Comparison of ENCODE assay signal across 8 cellular contexts in genomic region chr18:9914334-9914583, GRCh38. TPM values are rescaled to one million over a fixed set of nuclear protein-coding genes. Genes with fewer than 3 reads are reported as not detected.
DNase-seq lines count a peak whose midpoint lies in the region; ATAC-seq, FAIRE-seq and TF ChIP-seq lines count a peak whose summit lies in the region.

No MANE protein-coding gene starts in this region.

- no peak for ATAC-seq in HG03378 (IDR thresholded peaks at IDR 0.05; ENCODE audit: unreplicated experiment)

- H3K79me2 ChIP-seq in DOHH2 (ENCODE audit: control insufficient read depth, low read length) = peaks cover 54% of the 10 kb centered on the region

- H3K27ac ChIP-seq in DOHH2 (ENCODE audit: low read depth, low read length) = peak overlapping the region; percentile 74
- peak overlapping the region; percentile 99 for H3K27ac ChIP-seq in subcutaneous abdominal adipose tissue (ENCODE audit: low read depth, low read length)

- no peaks in the 10 kb centered on the region for H3F3A ChIP-seq in DOHH2 (ENCODE audit: control insufficient read depth, insufficient read depth)

- peaks cover 5% of the 10 kb centered on the region for H3K9me3 ChIP-seq in DOHH2 (ENCODE audit: control insufficient read depth, insufficient read depth, low read length)
- H3K9me3 ChIP-seq in iPS-15b (ENCODE audit: control insufficient read depth, insufficient read depth, low read length) = no peaks in the 10 kb centered on the region
- H3K9me3 ChIP-seq in subcutaneous abdominal adipose tissue (ENCODE audit: control insufficient read depth in 5 of 5, low read length in 5 of 5) = no peaks in the 10 kb centered on the region

- CTCF ChIA-PET in activated CD4-positive, alpha-beta memory T cell treated with anti-CD3 and anti-CD28 coated beads, Interleukin-2, amount 10 ng/mL, durations not matched to agents 7 days and 5 days (lab: Charles Lee) = interaction anchor here (1.2 kb wide), 1 partner anchor 611 kb away, joined by 4 read pairs; no protein-coding TSS in a partner anchor

- peaks cover 43% of the 10 kb centered on the region for H3K4me1 ChIP-seq in DOHH2 (ENCODE audit: control insufficient read depth, low read length)
- peaks cover 26% of the 10 kb centered on the region for H3K4me1 ChIP-seq in iPS-15b (ENCODE audit: control insufficient read depth, insufficient read depth, low read length)
- H3K4me1 ChIP-seq in subcutaneous abdominal adipose tissue (ENCODE audit: control insufficient read depth in 5 of 5, insufficient read depth in 5 of 5, low read length in 5 of 5) = peaks cover 4 to 46% (median 40%) of the 10 kb centered on the region in 5 donors

- no peaks in the 10 kb centered on the region for H3K9me2 ChIP-seq in DOHH2 (replicated peaks; ENCODE audit: control insufficient read depth, low read length)

- H3K27ac Mint-ChIP-seq in activated CD4-positive, alpha-beta memory T cell treated with anti-CD3 and anti-CD28 coated beads, Interleukin-2, amount 10 ng/mL, durations not matched to agents 7 days and 5 days = peak overlapping the region; percentile 87

- TF ChIP-seq POLR2A in GM12891 (IDR thresholded peaks at IDR 0.05; ENCODE audit: low read depth, low read length) = no peak

- TF ChIP-seq CTCF in DOHH2 (IDR thresholded peaks at IDR 0.05; ENCODE audit: low read depth, low read length, poor library complexity, severe bottlenecking) = no peak
- TF ChIP-seq CTCF in HFF-Myc (IDR thresholded peaks at IDR 0.05; ENCODE audit: low read depth, low read length, missing control alignments) = no peak

- peaks cover 36% of the 10 kb centered on the region for H4K20me1 ChIP-seq in DOHH2 (ENCODE audit: control insufficient read depth, insufficient read depth, low read depth, low read length)

- H3K4me3 ChIP-seq in DOHH2 (ENCODE audit: low read length) = peak overlapping the region; percentile 85
- H3K4me3 ChIP-seq in HFF-Myc (replicated peaks; ENCODE audit: low read depth, low read length) = peak overlapping the region; percentile 83
- peak overlapping the region; percentile 77 for H3K4me3 ChIP-seq in iPS-15b (ENCODE audit: low read depth, low read length)
- peak overlapping the region in 4 of 5 donors; percentile 97 to 99 (median 98) for H3K4me3 ChIP-seq in subcutaneous abdominal adipose tissue (ENCODE audit: low read depth in 1 of 5, low read length in 5 of 5)

- 0 out of 2 replicates have a peak, but pooled peaks cover 6% of the 10 kb centered on the region for H3K27me3 ChIP-seq in DOHH2 (ENCODE audit: control insufficient read depth, low read length)
- H3K27me3 ChIP-seq in iPS-15b (ENCODE audit: control insufficient read depth, insufficient read depth, low read length) = peaks cover 2% of the 10 kb centered on the region
- H3K27me3 ChIP-seq in subcutaneous abdominal adipose tissue (ENCODE audit: control insufficient read depth in 5 of 5, insufficient read depth in 4 of 5, low read length in 5 of 5) = no peaks in the 10 kb centered on the region

- H3K36me3 ChIP-seq in DOHH2 (ENCODE audit: control insufficient read depth, low read length) = peaks cover 15% of the 10 kb centered on the region
- no peaks in the 10 kb centered on the region for H3K36me3 ChIP-seq in iPS-15b (ENCODE audit: control insufficient read depth, insufficient read depth, low read length)
- no peaks in the 10 kb centered on the region for H3K36me3 ChIP-seq in subcutaneous abdominal adipose tissue (ENCODE audit: control insufficient read depth in 5 of 5, insufficient read depth in 5 of 5, low read length in 5 of 5)

- H3K4me2 ChIP-seq in DOHH2 (ENCODE audit: low read length) = peak overlapping the region; percentile 75

- peak overlapping the region; percentile 81 for H3K4me3 Mint-ChIP-seq in activated CD4-positive, alpha-beta memory T cell treated with anti-CD3 and anti-CD28 coated beads, Interleukin-2, amount 10 ng/mL, durations not matched to agents 7 days and 5 days

- DNase-seq in HFF-Myc (ENCODE audit: extremely low read depth, low read depth) (no peak), GM12891 (ENCODE audit: insufficient read length, low spot score) (no peak)
- no peak for DNase-seq in activated CD4-positive, alpha-beta memory T cell treated with anti-CD3 and anti-CD28 coated beads, Interleukin-2, amount 10 ng/mL, durations not matched to agents 7 days and 5 days
- DNase-seq in central memory CD4-positive, alpha-beta T cell = no peak

- no peaks in the 10 kb centered on the region for H3K36me3 Mint-ChIP-seq in activated CD4-positive, alpha-beta memory T cell treated with anti-CD3 and anti-CD28 coated beads, Interleukin-2, amount 10 ng/mL, durations not matched to agents 7 days and 5 days (ENCODE audit: low read depth)

- no peaks in the 10 kb centered on the region for H3K9me3 Mint-ChIP-seq in activated CD4-positive, alpha-beta memory T cell treated with anti-CD3 and anti-CD28 coated beads, Interleukin-2, amount 10 ng/mL, durations not matched to agents 7 days and 5 days

- H3K9ac ChIP-seq in iPS-15b (ENCODE audit: low read depth, low read length) (peak overlapping the region; percentile 79), subcutaneous abdominal adipose tissue (ENCODE audit: low read length in 5 of 5) (peak overlapping the region; percentile 44 to 100 (median 95))

- POLR2A ChIA-PET in activated CD4-positive, alpha-beta memory T cell treated with anti-CD3 and anti-CD28 coated beads, Interleukin-2, amount 10 ng/mL, durations not matched to agents 7 days and 5 days (lab: Charles Lee) = interaction anchor here (1.0 to 2.6 kb wide), 11 partner anchors 12 to 831 kb away, joined by 3 to 15 read pairs (median 6); partner anchors contain the start of gene ANKRD12

- H3K4me1 Mint-ChIP-seq in activated CD4-positive, alpha-beta memory T cell treated with anti-CD3 and anti-CD28 coated beads, Interleukin-2, amount 10 ng/mL, durations not matched to agents 7 days and 5 days = peaks cover 28% of the 10 kb centered on the region

- peaks cover 11% of the 10 kb centered on the region for H3K27me3 Mint-ChIP-seq in activated CD4-positive, alpha-beta memory T cell treated with anti-CD3 and anti-CD28 coated beads, Interleukin-2, amount 10 ng/mL, durations not matched to agents 7 days and 5 days

- FAIRE-seq in GM12891 (lab: Jason Lieb, UNC) = no peak

TF ChIP-seq in GM12891, 5 proteins besides CTCF, POLR2A, EP300 and RAD21:
- no peak for TF ChIP-seq PAX5 (IDR thresholded peaks at IDR 0.05; ENCODE audit: insufficient read depth, low read length, severe bottlenecking)
- TF ChIP-seq TAF1 (IDR thresholded peaks at IDR 0.05; ENCODE audit: low read depth, low read length) = no peak
- no peak for TF ChIP-seq POLR2AphosphoS5 (IDR thresholded peaks at IDR 0.05; ENCODE audit: low read depth, low read length)
- no peak for TF ChIP-seq POU2F2 (IDR thresholded peaks at IDR 0.05; ENCODE audit: low read depth, low read length)
- TF ChIP-seq SPI1 (IDR thresholded peaks at IDR 0.05; ENCODE audit: low read depth, low read length) = no peak
TF ChIP-seq in GM12891: peak in this region for 0.

RNA-seq across cellular contexts. Expression of gene VAPA, which starts 0.4 kb away (rescaled TPM):
- total RNA-seq in activated CD4-positive, alpha-beta memory T cell treated with anti-CD3 and anti-CD28 coated beads, Interleukin-2, amount 10 ng/mL, durations not matched to agents 7 days and 5 days = 100 to 1,000 TPM; 132 to 142 TPM
- 95.5 TPM for polyA plus RNA-seq in GM12891 (2012; ENCODE audit: low read depth, missing spikeins)

RNA-seq across cellular contexts. Expression of gene TXNDC2, which starts 28.5 kb away (rescaled TPM):
- total RNA-seq in activated CD4-positive, alpha-beta memory T cell treated with anti-CD3 and anti-CD28 coated beads, Interleukin-2, amount 10 ng/mL, durations not matched to agents 7 days and 5 days = under 1 TPM in 1 of 2 experiments, not detected in 1; 0.30 TPM
- not detected for polyA plus RNA-seq in GM12891 (2012; ENCODE audit: low read depth, missing spikeins)
